ENCODE assay signal across 15 cellular contexts in the genomic region with DNA sequence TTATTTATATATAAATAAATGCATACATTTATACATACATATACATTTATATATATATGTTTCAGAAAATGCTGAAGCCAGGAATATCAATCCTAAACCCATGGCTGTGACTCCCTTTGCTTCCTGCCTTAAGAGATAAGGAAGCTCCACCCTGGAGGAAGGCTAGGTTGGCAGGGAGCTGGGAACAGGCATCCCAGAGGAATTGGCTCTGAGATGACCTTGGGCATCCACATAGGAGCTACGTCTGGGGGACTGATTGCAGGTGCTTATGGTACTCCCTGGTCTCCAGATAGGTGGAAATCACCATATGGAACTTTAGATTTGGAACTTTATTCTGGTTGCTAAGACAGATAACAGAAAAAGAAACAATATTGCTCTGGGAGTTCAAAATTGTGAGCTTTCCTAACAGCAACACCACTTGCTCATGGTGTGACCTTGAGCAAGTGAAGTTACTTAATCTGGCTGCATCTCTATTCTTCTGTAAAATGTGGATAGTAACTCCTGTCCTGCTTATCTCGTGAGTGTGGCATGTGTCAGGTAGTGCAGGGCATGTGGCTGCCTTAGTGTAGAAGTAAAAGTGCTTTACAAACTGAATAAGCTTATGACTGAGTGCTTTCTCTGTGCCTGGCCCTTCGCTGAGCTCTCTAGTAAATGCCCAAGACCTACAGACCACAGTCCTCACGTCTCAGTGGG.
DNase-seq lines count a peak whose midpoint lies in the region; ATAC-seq, FAIRE-seq and TF ChIP-seq lines count a peak whose summit lies in the region.
"Had no signal": no experiment of that assay in that cellular context is flagged by ENCODE, and none has a peak within 500 bp of the region (broad histone marks: within the 10 kb centered on the region; RNA-seq: fewer than 3 reads in every experiment).

No MANE protein-coding gene starts in this region.

- no peak overlapping the region for H3K27ac Mint-ChIP-seq in activated naive CD4-positive, alpha-beta T cell treated with anti-CD3 and anti-CD28 coated beads, Interleukin-2, amount 10 ng/mL, durations not matched to agents 7 days and 5 days
- H3K27ac Mint-ChIP-seq: CD4-positive, CD25-positive, alpha-beta regulatory T cell had no signal

- no peak overlapping the region for H3K4me3 ChIP-seq in right cardiac atrium (ENCODE audit: low read length)
- H3K4me3 ChIP-seq in heart right ventricle = no peak overlapping the region
- no peak overlapping the region for H3K4me3 ChIP-seq in H1 (ENCODE audit: extremely low read depth in 1 of 4, insufficient read depth in 2 of 4, low read depth in 3 of 4, low read length in 4 of 4)
- H3K4me3 ChIP-seq in ovary = no peak overlapping the region
- no peak overlapping the region for H3K4me3 ChIP-seq in thoracic aorta
- H3K4me3 ChIP-seq: BLaER1 treated with 17β-estradiol and CSF1 and Interleukin-3, amounts not matched to agents 10 nM and 100 nM had no signal

- no peaks in the 10 kb centered on the region for H3K79me2 ChIP-seq in H1 (ENCODE audit: control insufficient read depth in 1 of 2, insufficient read depth in 2 of 2, low read length in 2 of 2)

- H2AFZ ChIP-seq in H1 (ENCODE audit: low read length) = no peak overlapping the region

- no peaks in the 10 kb centered on the region for H3K36me3 Mint-ChIP-seq in activated naive CD4-positive, alpha-beta T cell treated with anti-CD3 and anti-CD28 coated beads, Interleukin-2, amount 10 ng/mL, durations not matched to agents 7 days and 5 days
- H3K36me3 Mint-ChIP-seq: CD4-positive, CD25-positive, alpha-beta regulatory T cell had no signal

- H3K14ac ChIP-seq in H1 (ENCODE audit: insufficient read length) = no peak overlapping the region

- TF ChIP-seq POLR2A in H1 (IDR thresholded peaks at IDR 0.05; ENCODE audit: control extremely low read depth in 1 of 2, low read depth in 2 of 2, low read length in 2 of 2) (no peak), ovary (IDR thresholded peaks at IDR 0.05) (no peak), GM12891 (IDR thresholded peaks at IDR 0.05; ENCODE audit: low read depth, low read length) (no peak)

- no peak for ATAC-seq in right cardiac atrium
- no peak for ATAC-seq in heart right ventricle
- peak; percentile 11 for ATAC-seq in thoracic aorta (ENCODE audit: insufficient number of reproducible peaks, low FRiP score, low read depth)
- ATAC-seq: HCT116 had no signal

- H3K4me3 Mint-ChIP-seq in activated naive CD4-positive, alpha-beta T cell treated with anti-CD3 and anti-CD28 coated beads, Interleukin-2, amount 10 ng/mL, durations not matched to agents 7 days and 5 days = no peak overlapping the region
- H3K4me3 Mint-ChIP-seq: CD4-positive, CD25-positive, alpha-beta regulatory T cell had no signal

- no peaks in the 10 kb centered on the region for H4K20me1 ChIP-seq in H1 (replicated peaks in 1 of 2; ENCODE audit: control insufficient read depth in 1 of 2, insufficient read depth in 2 of 2, low read length in 2 of 2)
- H4K20me1 ChIP-seq: BLaER1 treated with 17β-estradiol and CSF1 and Interleukin-3, amounts not matched to agents 10 nM and 100 nM had no signal

- H3K4me2 ChIP-seq in H1 (ENCODE audit: insufficient read depth in 1 of 2, low read depth in 2 of 2, low read length in 2 of 2) = no peak overlapping the region
- H3K4me2 ChIP-seq: BLaER1 treated with 17β-estradiol and CSF1 and Interleukin-3, amounts not matched to agents 10 nM and 100 nM had no signal

- CTCF ChIA-PET in H1 (lab: Charles Lee; ENCODE audit: partially characterized antibody) = interaction anchor here (0.5 to 1.2 kb wide), 3 partner anchors 10 to 703 kb away, joined by 3 to 4 read pairs (median 4); no protein-coding TSS in a partner anchor
- CTCF ChIA-PET in activated naive CD4-positive, alpha-beta T cell treated with anti-CD3 and anti-CD28 coated beads, Interleukin-2, amount 10 ng/mL, durations not matched to agents 7 days and 5 days (lab: Charles Lee) = no interaction called here

- H4K91ac ChIP-seq in H1 (replicated peaks; ENCODE audit: insufficient read length, low read length) = no peak overlapping the region

- H3K18ac ChIP-seq in H1 (ENCODE audit: extremely low read depth, low read length) = no peak overlapping the region

- no peak overlapping the region for H2BK120ac ChIP-seq in H1 (replicated peaks; ENCODE audit: low read depth, low read length)

- H3K23ac ChIP-seq in H1 (ENCODE audit: insufficient read length) = no peak overlapping the region

- H3K9me3 ChIP-seq in right cardiac atrium (ENCODE audit: control insufficient read depth, low read length) (no peaks in the 10 kb centered on the region), heart right ventricle (no peaks in the 10 kb centered on the region), H1 (ENCODE audit: insufficient read depth in 2 of 2, low read depth in 1 of 2, low read length in 1 of 2) (no peaks in the 10 kb centered on the region), ovary (no peaks in the 10 kb centered on the region), thoracic aorta (no peaks in the 10 kb centered on the region)
- H3K9me3 ChIP-seq: BLaER1 treated with 17β-estradiol and CSF1 and Interleukin-3, amounts not matched to agents 10 nM and 100 nM had no signal

- no peak for TF ChIP-seq RAD21 in H1 (IDR thresholded peaks at IDR 0.05 in 1 of 2, conservative IDR thresholded peaks at IDR 0.05 in 1 of 2; ENCODE audit: low read depth in 2 of 2, low read length in 2 of 2)

- DNase-seq in right cardiac atrium (peak in 2 of 3 donors; percentile 24 to 31), heart right ventricle (no peak), H1 (ENCODE audit: low read depth in 1 of 2, low spot score in 2 of 2) (no peak), ovary (peak in 4 of 5 donors; percentile 15 to 50 (median 24)), thoracic aorta (ENCODE audit: low spot score) (no peak), GM12891 (ENCODE audit: insufficient read length, low spot score) (no peak), DMS53 (lab: John Stamatoyannopoulos, UW) (no peak)
- no peak for DNase-seq in activated naive CD4-positive, alpha-beta T cell treated with anti-CD3 and anti-CD28 coated beads, Interleukin-2, amount 10 ng/mL, durations not matched to agents 7 days and 5 days
- DNase-seq: AML-193; CD4-positive, CD25-positive, alpha-beta regulatory T cell had no signal

- H3K4me1 ChIP-seq in right cardiac atrium (ENCODE audit: control insufficient read depth, insufficient read depth, low read length) = no peaks in the 10 kb centered on the region
- H3K4me1 ChIP-seq in heart right ventricle = no peaks in the 10 kb centered on the region
- H3K4me1 ChIP-seq in H1 (replicated peaks in 1 of 4; ENCODE audit: control insufficient read depth in 3 of 4, insufficient read depth in 4 of 4, low read length in 3 of 4) = no peaks in the 10 kb centered on the region
- peaks cover 2% of the 10 kb centered on the region for H3K4me1 ChIP-seq in ovary (ENCODE audit: insufficient read depth)
- no peaks in the 10 kb centered on the region for H3K4me1 ChIP-seq in thoracic aorta (ENCODE audit: control insufficient read depth in 1 of 2, low read depth in 2 of 2)
- H3K4me1 ChIP-seq: BLaER1 treated with 17β-estradiol and CSF1 and Interleukin-3, amounts not matched to agents 10 nM and 100 nM had no signal

- FAIRE-seq in H1 (lab: Jason Lieb, UNC) = no peak
- no peak for FAIRE-seq in GM12891 (lab: Jason Lieb, UNC)
- FAIRE-seq: GM18507, H54 had no signal

- no peak overlapping the region for H4K5ac ChIP-seq in H1 (ENCODE audit: insufficient read length, low read depth, low read length)

- H3K23me2 ChIP-seq in H1 (ENCODE audit: low read depth, low read length) = no peaks in the 10 kb centered on the region

- no peaks in the 10 kb centered on the region for H3K9me3 Mint-ChIP-seq in activated naive CD4-positive, alpha-beta T cell treated with anti-CD3 and anti-CD28 coated beads, Interleukin-2, amount 10 ng/mL, durations not matched to agents 7 days and 5 days

- no peak overlapping the region for H2BK20ac ChIP-seq in H1 (ENCODE audit: low read length)

- TF ChIP-seq CTCF in heart right ventricle (IDR thresholded peaks at IDR 0.05) (no peak), H1 (IDR thresholded peaks at IDR 0.05; ENCODE audit: control extremely low read depth in 1 of 3, insufficient read depth in 1 of 3, low read depth in 1 of 3, low read length in 3 of 3) (no peak), ovary (IDR thresholded peaks at IDR 0.05) (no peak), thoracic aorta (IDR thresholded peaks at IDR 0.05) (no peak)

- H3K4me1 Mint-ChIP-seq in activated naive CD4-positive, alpha-beta T cell treated with anti-CD3 and anti-CD28 coated beads, Interleukin-2, amount 10 ng/mL, durations not matched to agents 7 days and 5 days = no peaks in the 10 kb centered on the region
- H3K4me1 Mint-ChIP-seq: CD4-positive, CD25-positive, alpha-beta regulatory T cell had no signal

- H3K27ac ChIP-seq in right cardiac atrium (ENCODE audit: low read length) (no peak overlapping the region), heart right ventricle (no peak overlapping the region), H1 (ENCODE audit: low read depth, low read length) (no peak overlapping the region), ovary (no peak overlapping the region), thoracic aorta (no peak overlapping the region)
- H3K27ac ChIP-seq: 22Rv1; BLaER1 treated with 17β-estradiol and CSF1 and Interleukin-3, amounts not matched to agents 10 nM and 100 nM had no signal

- H3K4ac ChIP-seq in H1 (replicated peaks; ENCODE audit: insufficient read length, low read depth, low read length) = no peak overlapping the region

- intact Hi-C loops in right cardiac atrium (cut with DNase I) (no loop called here), heart right ventricle (cut with DNase I) (no loop called here), ovary (cut with DNase I) (no loop called here)

- no peak overlapping the region for H3K9ac ChIP-seq in H1 (replicated peaks in 1 of 4; ENCODE audit: extremely low read depth in 1 of 4, low read depth in 3 of 4, low read length in 3 of 4)
- H3K9ac ChIP-seq: BLaER1 treated with 17β-estradiol and CSF1 and Interleukin-3, amounts not matched to agents 10 nM and 100 nM had no signal

- 57% methylated on average over 4 of the region's 4 CpGs for WGBS in right cardiac atrium
- 52 to 54% methylated on average over 4 of the region's 4 CpGs for WGBS in heart right ventricle, 2 donors
- 84% methylated on average over 4 of the region's 4 CpGs; no CpG with 5 or more reads in 1 of the 2 experiments for WGBS in H1 (ENCODE audit: extremely low coverage in 1 of 2, insufficient coverage in 1 of 2, insufficient read length in 1 of 2, insufficient replicate concordance in 2 of 2, low coverage in 1 of 2, low lambda C conversion rate in 2 of 2, missing lambda C conversion rate in 1 of 2), 2 experiments
- WGBS in ovary, 3 donors = 48 to 62% (median 58%) methylated on average over 4 of the region's 4 CpGs

- TF ChIP-seq EP300 in H1 (IDR thresholded peaks at IDR 0.05; ENCODE audit: borderline replicate concordance in 1 of 2, low read depth in 2 of 2, low read length in 2 of 2) (no peak), ovary (IDR thresholded peaks at IDR 0.05) (no peak)

- no peak overlapping the region for H2BK15ac ChIP-seq in H1 (ENCODE audit: low read length)

- no peak overlapping the region for H2AK5ac ChIP-seq in H1 (ENCODE audit: low read depth, low read length)

- no peaks in the 10 kb centered on the region for H3K27me3 Mint-ChIP-seq in activated naive CD4-positive, alpha-beta T cell treated with anti-CD3 and anti-CD28 coated beads, Interleukin-2, amount 10 ng/mL, durations not matched to agents 7 days and 5 days
- H3K27me3 Mint-ChIP-seq: CD4-positive, CD25-positive, alpha-beta regulatory T cell had no signal

- H3K79me1 ChIP-seq in H1 (ENCODE audit: low read depth, low read length) = no peaks in the 10 kb centered on the region

- H3K27me3 ChIP-seq in right cardiac atrium (ENCODE audit: control insufficient read depth, insufficient read depth) (no peaks in the 10 kb centered on the region), heart right ventricle (no peaks in the 10 kb centered on the region), H1 (replicated peaks in 1 of 4; ENCODE audit: control insufficient read depth in 3 of 4, extremely low read depth in 1 of 4, insufficient read depth in 3 of 4, low read length in 3 of 4) (no peaks in the 10 kb centered on the region), ovary (no peaks in the 10 kb centered on the region), thoracic aorta (replicated peaks; ENCODE audit: insufficient read depth) (no peaks in the 10 kb centered on the region)
- H3K27me3 ChIP-seq: BLaER1 treated with 17β-estradiol and CSF1 and Interleukin-3, amounts not matched to agents 10 nM and 100 nM had no signal

- H2BK5ac ChIP-seq in H1 (ENCODE audit: low read depth, low read length) = no peak overlapping the region

- H3K36me3 ChIP-seq in heart right ventricle (no peaks in the 10 kb centered on the region), H1 (ENCODE audit: control insufficient read depth in 2 of 4, insufficient read depth in 4 of 4, low read length in 3 of 4) (no peaks in the 10 kb centered on the region), ovary (no peaks in the 10 kb centered on the region), thoracic aorta (no peaks in the 10 kb centered on the region)
- H3K36me3 ChIP-seq: BLaER1 treated with 17β-estradiol and CSF1 and Interleukin-3, amounts not matched to agents 10 nM and 100 nM had no signal

- peak overlapping the region; percentile 6; the same call in 1 of the 2 replicates for H2BK12ac ChIP-seq in H1 (ENCODE audit: low read depth, low read length)

- POLR2A ChIA-PET in H1 (lab: Charles Lee; ENCODE audit: partially characterized antibody) = interaction anchor here (0.8 kb wide), 1 partner anchor 74 kb away, joined by 3 read pairs; no protein-coding TSS in a partner anchor

- no peak overlapping the region for H4K8ac ChIP-seq in H1 (ENCODE audit: extremely low read depth, insufficient read depth, low read length)

- H3K56ac ChIP-seq in H1 (replicated peaks; ENCODE audit: insufficient read length, low read depth, low read length) = no peak overlapping the region

Comparison
In these comparisons a context has a peak if more than half of its experiments do, and no peak if none do; other contexts are left out.
1. DNase-seq: peak in right cardiac atrium (2 of 3) and ovary (4 of 5); none in heart right ventricle (0 of 2), H1 (0 of 2), thoracic aorta (single experiment), GM12891 (single experiment), DMS53 (single experiment) and activated naive CD4-positive, alpha-beta T cell treated with anti-CD3 and anti-CD28 coated beads, Interleukin-2, amount 10 ng/mL, durations not matched to agents 7 days and 5 days (single experiment).